In genomic region chr3:13373975-13374586, GRCh38 we compare ENCODE assay signal across 3 cellular contexts.
TF ChIP-seq lines count a peak whose summit lies in the region.

No MANE protein-coding gene starts in this region.

TF ChIP-seq in HepG2, 621 proteins besides CTCF, POLR2A, EP300 and RAD21:
- TF ChIP-seq MED13 (CRISPR knock-in tag; IDR thresholded peaks at IDR 0.05) (no peak), SMC3 (IDR thresholded peaks at IDR 0.05; ENCODE audit: low read length) (no peak), TARDBP (CRISPR knock-in tag; IDR thresholded peaks at IDR 0.05) (0 out of 2 replicates have a peak, but pooled peaks have one; percentile 21), ATM (IDR thresholded peaks at IDR 0.05; ENCODE audit: borderline replicate concordance) (no peak)

TF ChIP-seq in IMR-90, 13 proteins besides CTCF, POLR2A, EP300 and RAD21:
- no peak for TF ChIP-seq CHD1 (IDR thresholded peaks at IDR 0.05; ENCODE audit: low read depth, low read length)
- no peak for TF ChIP-seq RCOR1 (IDR thresholded peaks at IDR 0.05; ENCODE audit: insufficient replicate concordance, low read length)
- no peak for TF ChIP-seq MAFK (IDR thresholded peaks at IDR 0.05; ENCODE audit: low read depth, low read length)
- no peak for TF ChIP-seq USF2 (IDR thresholded peaks at IDR 0.05; ENCODE audit: low read depth, low read length)
- TF ChIP-seq FOS (IDR thresholded peaks at IDR 0.05; ENCODE audit: low read depth, low read length), result no peak
- TF ChIP-seq SMC3 (IDR thresholded peaks at IDR 0.05; ENCODE audit: low read depth, low read length), result no peak
- TF ChIP-seq, protein P1, sequence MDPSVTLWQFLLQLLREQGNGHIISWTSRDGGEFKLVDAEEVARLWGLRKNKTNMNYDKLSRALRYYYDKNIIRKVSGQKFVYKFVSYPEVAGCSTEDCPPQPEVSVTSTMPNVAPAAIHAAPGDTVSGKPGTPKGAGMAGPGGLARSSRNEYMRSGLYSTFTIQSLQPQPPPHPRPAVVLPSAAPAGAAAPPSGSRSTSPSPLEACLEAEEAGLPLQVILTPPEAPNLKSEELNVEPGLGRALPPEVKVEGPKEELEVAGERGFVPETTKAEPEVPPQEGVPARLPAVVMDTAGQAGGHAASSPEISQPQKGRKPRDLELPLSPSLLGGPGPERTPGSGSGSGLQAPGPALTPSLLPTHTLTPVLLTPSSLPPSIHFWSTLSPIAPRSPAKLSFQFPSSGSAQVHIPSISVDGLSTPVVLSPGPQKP (IDR thresholded peaks at IDR 0.05; ENCODE audit: borderline replicate concordance, low read depth, low read length), result no peak
- no peak for TF ChIP-seq NFE2L2 (IDR thresholded peaks at IDR 0.05; ENCODE audit: low read depth, low read length)
- no peak for TF ChIP-seq BHLHE40 (IDR thresholded peaks at IDR 0.05; ENCODE audit: low read depth, low read length)
- TF ChIP-seq RFX5 (IDR thresholded peaks at IDR 0.05; ENCODE audit: low read depth, low read length), result no peak
- no peak for TF ChIP-seq MAZ (IDR thresholded peaks at IDR 0.05; ENCODE audit: borderline replicate concordance, low read depth, low read length)
- TF ChIP-seq CEBPB (IDR thresholded peaks at IDR 0.05; ENCODE audit: low read depth, low read length), result no peak
- TF ChIP-seq MXI1 (IDR thresholded peaks at IDR 0.05; ENCODE audit: borderline replicate concordance, low read depth, low read length), result no peak
TF ChIP-seq in IMR-90: peak in this region for 0.

TF ChIP-seq in H1, 55 proteins besides CTCF, POLR2A, EP300 and RAD21:
- TF ChIP-seq CBX5 (IDR thresholded peaks at IDR 0.05; ENCODE audit: low read depth, low read length) (no peak), ZNF274 (IDR thresholded peaks at IDR 0.05; ENCODE audit: borderline replicate concordance, extremely low read depth, low read length) (no peak), RXRA (IDR thresholded peaks at IDR 0.05; ENCODE audit: insufficient read depth, low read depth, low read length) (no peak), SIX5 (IDR thresholded peaks at IDR 0.05; ENCODE audit: low read depth, low read length) (no peak)
